27 cellular contexts compared by ENCODE assay signal in genomic region chr17:34913001-34913400, GRCh38.
"Had no signal": no experiment of that assay in that cellular context is flagged by ENCODE, and none has a peak within 500 bp of the region (broad histone marks: within the 10 kb centered on the region; RNA-seq: fewer than 3 reads in every experiment).

No MANE protein-coding gene starts in this region.

- ATAC-seq: activated T-cell treated with anti-CD3 and anti-CD28 coated beads, Interleukin-2, amount 50 U/mL, for 4 hours; esophagus mucosa; left lobe of liver; natural killer cell; T-cell; upper lobe of right lung had no signal

- H3K9me3 ChIP-seq: prostate gland, thoracic aorta, upper lobe of right lung had no signal

- FAIRE-seq: astrocyte, endothelial cell of umbilical vein, frontal cortex, kidney, TTC549 had no signal

- H3K27me3 Mint-ChIP-seq: activated naive CD8-positive, alpha-beta T cell treated with anti-CD3 and anti-CD28 coated beads for 36 hours had no signal

- H2AFZ ChIP-seq: hepatocyte had no signal

- H3K79me2 ChIP-seq: hepatocyte had no signal

- H3K27me3 ChIP-seq: hepatocyte, upper lobe of right lung had no signal

- H3K9me3 Mint-ChIP-seq: activated naive CD8-positive, alpha-beta T cell treated with anti-CD3 and anti-CD28 coated beads for 36 hours; activated T-cell treated with anti-CD3 and anti-CD28 coated beads, Interleukin-2, amount 50 U/mL, for 4 hours; natural killer cell; T-cell had no signal

- H3K4me3 Mint-ChIP-seq: activated naive CD8-positive, alpha-beta T cell treated with anti-CD3 and anti-CD28 coated beads for 36 hours; activated T-cell treated with anti-CD3 and anti-CD28 coated beads, Interleukin-2, amount 50 U/mL, for 4 hours; natural killer cell; T-cell had no signal

- H3K4me1 Mint-ChIP-seq: activated naive CD8-positive, alpha-beta T cell treated with anti-CD3 and anti-CD28 coated beads for 36 hours; natural killer cell; T-cell had no signal

- H3K36me3 ChIP-seq: prostate gland, thoracic aorta, upper lobe of right lung, WERI-Rb-1 had no signal

- H3K27ac ChIP-seq: hepatocyte, prostate gland, thoracic aorta, upper lobe of right lung, WERI-Rb-1 had no signal

- DNase-seq: activated CD4-positive, alpha-beta T cell treated with anti-CD3 and anti-CD28 coated beads for 1 hour; activated CD4-positive, alpha-beta T cell treated with anti-CD3 and anti-CD28 coated beads, Interleukin-2, amount 50 U/mL, for 1 hour; activated CD8-positive, alpha-beta memory T cell treated with anti-CD3 and anti-CD28 coated beads, Interleukin-2, amount 50 U/mL, for 4 hours; activated naive CD4-positive, alpha-beta T cell treated with Interleukin-2 at 50 U/mL for 16 hours; activated naive CD8-positive, alpha-beta T cell treated with anti-CD3 and anti-CD28 coated beads for 36 hours; activated T-cell treated with anti-CD3 and anti-CD28 coated beads, Interleukin-2, amount 50 U/mL, for 4 hours; central memory CD4-positive, alpha-beta T cell; effector memory CD4-positive, alpha-beta T cell; glutamatergic neuron; kidney; midbrain; natural killer cell; stimulated activated CD4-positive, alpha-beta T cell treated with anti-CD3 and anti-CD28 coated beads, Interleukin-2, amount 100 ng/mL, for 48 hours; stimulated activated CD8-positive, alpha-beta memory T cell treated with anti-CD3 and anti-CD28 coated beads, Interleukin-4, amount 100 ng/mL, for 48 hours; stimulated activated naive CD4-positive, alpha-beta T cell; T-cell; upper lobe of right lung; WERI-Rb-1 had no signal

- H3K27ac Mint-ChIP-seq: activated naive CD8-positive, alpha-beta T cell treated with anti-CD3 and anti-CD28 coated beads for 36 hours; natural killer cell; T-cell had no signal

- H3K36me3 Mint-ChIP-seq: natural killer cell, T-cell had no signal

- H3K4me1 ChIP-seq: prostate gland, upper lobe of right lung had no signal

- H3K4me3 ChIP-seq: hepatocyte, prostate gland, thoracic aorta, upper lobe of right lung had no signal

- H3K4me2 ChIP-seq: hepatocyte had no signal
